21 cellular contexts compared by ENCODE assay signal in genomic region chr1:92926873-92927272, GRCh38. TPM values are rescaled to one million over a fixed set of nuclear protein-coding genes. Genes with fewer than 3 reads are reported as not detected.
A peak's percentile ranks its signal among the peaks of the same experiment; 100 is the strongest.
DNase-seq lines count a peak whose midpoint lies in the region; ATAC-seq, FAIRE-seq and TF ChIP-seq lines count a peak whose summit lies in the region.
"Had no signal": no experiment of that assay in that cellular context is flagged by ENCODE, and none has a peak within 500 bp of the region (broad histone marks: within the 10 kb centered on the region; RNA-seq: fewer than 3 reads in every experiment).

No MANE protein-coding gene starts in this region.

- no peak for TF ChIP-seq CTCF in DOHH2 (IDR thresholded peaks at IDR 0.05; ENCODE audit: low read depth, low read length, poor library complexity, severe bottlenecking)
- no peak for TF ChIP-seq CTCF in OCI-LY7 (conservative IDR thresholded peaks at IDR 0.05; ENCODE audit: low read length)
- TF ChIP-seq CTCF in GM12878 (IDR thresholded peaks at IDR 0.05 in 2 of 3, conservative IDR thresholded peaks at IDR 0.05 in 1 of 3; ENCODE audit: control insufficient read depth in 2 of 3, extremely low read depth in 1 of 3, insufficient read depth in 1 of 3, low read depth in 3 of 3, low read length in 3 of 3), result no peak

- 100% methylated on average over 1 of the region's 1 CpG for WGBS in GM12878 (ENCODE audit: insufficient coverage, insufficient replicate concordance, low lambda C conversion rate, missing lambda C conversion rate)

- no TSS peak for BruUV-seq in OCI-LY7 (replicated peaks; lab: Mats Ljungman, UMichigan)
- BruUV-seq in GM12878 (replicated peaks; lab: Mats Ljungman, UMichigan), result no TSS peak

- H3K4me3 ChIP-seq in DOHH2 (ENCODE audit: low read length) (peak overlapping the region; percentile 31; the same call in 1 of the 2 replicates), OCI-LY7 (ENCODE audit: low read depth, low read length, poor library complexity, severe bottlenecking) (no peak overlapping the region), GM12878 (no peak overlapping the region)
- H3K4me3 ChIP-seq: BLaER1 treated with 17β-estradiol and CSF1 and Interleukin-3, amounts not matched to agents 10 nM and 100 nM had no signal

- no peak overlapping the region for H3K4me3 Mint-ChIP-seq in stimulated activated memory B cell treated with anti-CD40 and anti-IgM and Interleukin-4, amounts not matched to agents 10 μg/mL and 1 μg/mL and 100 μg/mL, for 72 hours
- no peak overlapping the region for H3K4me3 Mint-ChIP-seq in activated naive CD4-positive, alpha-beta T cell treated with anti-CD3 and anti-CD28 coated beads for 36 hours
- H3K4me3 Mint-ChIP-seq: CD8-positive, alpha-beta T cell; HFFc6 had no signal

- ATAC-seq in GM12878 (peak; percentile 29; the same call in 2 of the 3 replicates), GM19463 (IDR thresholded peaks at IDR 0.05; ENCODE audit: unreplicated experiment) (no peak)
- no peak for ATAC-seq in stimulated activated memory B cell treated with anti-CD40 and anti-IgM and Interleukin-4, amounts not matched to agents 10 μg/mL and 1 μg/mL and 100 μg/mL, for 72 hours
- ATAC-seq: CD8-positive, alpha-beta T cell; HCT116 had no signal

- SMC1A ChIA-PET in GM12878 (lab: Charles Lee; ENCODE audit: uncharacterized antibody, unreplicated experiment), result interaction anchor here (0.5 to 3.8 kb wide), 14 partner anchors 9 to 141 kb away, joined by 3 to 20 read pairs (median 4); no protein-coding TSS in a partner anchor

- no peak for TF ChIP-seq RAD21 in GM12878 (IDR thresholded peaks at IDR 0.05; ENCODE audit: insufficient read depth, low read depth, low read length)

- H3K4me1 ChIP-seq in DOHH2 (ENCODE audit: control insufficient read depth, low read length), result peaks cover 56% of the 10 kb centered on the region
- peaks cover 56% of the 10 kb centered on the region for H3K4me1 ChIP-seq in OCI-LY7 (ENCODE audit: insufficient read depth, low read length, poor library complexity, severe bottlenecking)
- H3K4me1 ChIP-seq in GM12878 (ENCODE audit: control insufficient read depth, insufficient read depth, low read length), result peaks cover 34% of the 10 kb centered on the region

- intact Hi-C loops in OCI-LY7 (cut with micrococcal nuclease; ENCODE audit: unreplicated experiment), result no loop called here
- intact Hi-C loops in GM12878 (cut with micrococcal nuclease; ENCODE audit: unreplicated experiment), result no loop called here
- intact Hi-C loops in activated naive CD4-positive, alpha-beta T cell treated with anti-CD3 and anti-CD28 coated beads for 36 hours (cut with micrococcal nuclease), result no loop called here

- no peak for TF ChIP-seq EP300 in GM12878 (IDR thresholded peaks at IDR 0.05; ENCODE audit: borderline replicate concordance in 1 of 2, control insufficient read depth in 1 of 2, low read depth in 2 of 2, low read length in 2 of 2)

- CTCF ChIA-PET in OCI-LY7 (lab: Charles Lee; ENCODE audit: unreplicated experiment), result no interaction called here
- CTCF ChIA-PET in GM12878 (lab: Yijun Ruan, JAX), result interaction anchor here (1.0 to 2.3 kb wide), 9 partner anchors 13 to 152 kb away, joined by 3 to 9 read pairs (median 3); partner anchors contain the start of gene MTF2
- CTCF ChIA-PET in activated naive CD4-positive, alpha-beta T cell treated with anti-CD3 and anti-CD28 coated beads for 36 hours (lab: Charles Lee), result interaction anchor here (1.0 to 1.2 kb wide), 3 partner anchors 14 to 94 kb away, joined by 3 to 4 read pairs (median 3); no protein-coding TSS in a partner anchor

- H3K27me3 Mint-ChIP-seq in stimulated activated memory B cell treated with anti-CD40 and anti-IgM and Interleukin-4, amounts not matched to agents 10 μg/mL and 1 μg/mL and 100 μg/mL, for 72 hours, result no peaks in the 10 kb centered on the region
- H3K27me3 Mint-ChIP-seq in activated naive CD4-positive, alpha-beta T cell treated with anti-CD3 and anti-CD28 coated beads for 36 hours (ENCODE audit: low read depth), result no peaks in the 10 kb centered on the region

- H3K4me1 Mint-ChIP-seq in stimulated activated memory B cell treated with anti-CD40 and anti-IgM and Interleukin-4, amounts not matched to agents 10 μg/mL and 1 μg/mL and 100 μg/mL, for 72 hours, result peaks cover 73% of the 10 kb centered on the region
- peaks cover 21% of the 10 kb centered on the region for H3K4me1 Mint-ChIP-seq in activated naive CD4-positive, alpha-beta T cell treated with anti-CD3 and anti-CD28 coated beads for 36 hours (ENCODE audit: low read depth)

- H3K9ac ChIP-seq in GM12878 (ENCODE audit: control insufficient read depth, insufficient read depth, low read length), result no peak overlapping the region
- H3K9ac ChIP-seq: BLaER1 treated with 17β-estradiol and CSF1 and Interleukin-3, amounts not matched to agents 10 nM and 100 nM had no signal

- POLR2A ChIA-PET in OCI-LY7 (lab: Charles Lee), result interaction anchor here (0.5 to 2.4 kb wide), 12 partner anchors 8 to 664 kb away, joined by 3 to 8 read pairs (median 3); no protein-coding TSS in a partner anchor
- POLR2A ChIA-PET in GM12878 (lab: Charles Lee), result interaction anchor here (0.6 to 1.8 kb wide), 6 partner anchors 13 to 741 kb away, joined by 3 to 5 read pairs (median 4); no protein-coding TSS in a partner anchor

- no peaks in the 10 kb centered on the region; the same call in 1 of the 2 replicates for H3F3A ChIP-seq in DOHH2 (ENCODE audit: control insufficient read depth, insufficient read depth)

- DNase-seq in OCI-LY7 (ENCODE audit: low spot score), result no peak
- DNase-seq in GM12878 (ENCODE audit: low read depth, low spot score), result no peak
- no peak for DNase-seq in NCI-H1105 (lab: John Stamatoyannopoulos, UW)
- DNase-seq in NCI-H2171 (lab: John Stamatoyannopoulos, UW), result no peak
- DNase-seq in activated naive CD4-positive, alpha-beta T cell treated with anti-CD3 and anti-CD28 coated beads for 36 hours, result no peak
- DNase-seq: 8988T; Calu3; CD8-positive, alpha-beta T cell; DMS79 treated with DMSO at 0.1 percent for 48 hours; EL; GOT3; H7; HFFc6; IMR-90 had no signal

- H3K9me3 Mint-ChIP-seq in stimulated activated memory B cell treated with anti-CD40 and anti-IgM and Interleukin-4, amounts not matched to agents 10 μg/mL and 1 μg/mL and 100 μg/mL, for 72 hours, result no peaks in the 10 kb centered on the region
- no peaks in the 10 kb centered on the region for H3K9me3 Mint-ChIP-seq in activated naive CD4-positive, alpha-beta T cell treated with anti-CD3 and anti-CD28 coated beads for 36 hours
- H3K9me3 Mint-ChIP-seq: CD8-positive, alpha-beta T cell; HFFc6 had no signal

- H2AFZ ChIP-seq in OCI-LY7 (ENCODE audit: low read length) (no peak overlapping the region), GM12878 (ENCODE audit: control insufficient read depth, low read depth, low read length) (no peak overlapping the region)

- RAD21 ChIA-PET in GM12878 (lab: Charles Lee; ENCODE audit: unreplicated experiment), result interaction anchor here (1.2 to 2.6 kb wide), 7 partner anchors 9 to 67 kb away, joined by 3 to 10 read pairs (median 5); partner anchors contain the start of gene DIPK1A

- H3K36me3 Mint-ChIP-seq in stimulated activated memory B cell treated with anti-CD40 and anti-IgM and Interleukin-4, amounts not matched to agents 10 μg/mL and 1 μg/mL and 100 μg/mL, for 72 hours, result peaks cover 41% of the 10 kb centered on the region
- peaks cover 6% of the 10 kb centered on the region for H3K36me3 Mint-ChIP-seq in activated naive CD4-positive, alpha-beta T cell treated with anti-CD3 and anti-CD28 coated beads for 36 hours (ENCODE audit: low read depth)

- H3K27ac Mint-ChIP-seq in stimulated activated memory B cell treated with anti-CD40 and anti-IgM and Interleukin-4, amounts not matched to agents 10 μg/mL and 1 μg/mL and 100 μg/mL, for 72 hours, result peak overlapping the region; percentile 59
- H3K27ac Mint-ChIP-seq in activated naive CD4-positive, alpha-beta T cell treated with anti-CD3 and anti-CD28 coated beads for 36 hours, result no peak overlapping the region
- H3K27ac Mint-ChIP-seq: CD8-positive, alpha-beta T cell; HFFc6 had no signal

- TF ChIP-seq POLR2A in GM12878 (IDR thresholded peaks at IDR 0.05; ENCODE audit: low read depth, low read length), result no peak

- H3K4me2 ChIP-seq in DOHH2 (ENCODE audit: low read length), result peak overlapping the region; percentile 44
- H3K4me2 ChIP-seq in OCI-LY7 (ENCODE audit: low read length), result peak overlapping the region; percentile 27
- no peak overlapping the region for H3K4me2 ChIP-seq in GM12878 (ENCODE audit: control insufficient read depth, insufficient read depth)
- H3K4me2 ChIP-seq: BLaER1 treated with 17β-estradiol and CSF1 and Interleukin-3, amounts not matched to agents 10 nM and 100 nM had no signal

- H3K36me3 ChIP-seq in DOHH2 (ENCODE audit: control insufficient read depth, low read length) (peaks cover 3% of the 10 kb centered on the region; the same call in 1 of the 2 replicates), OCI-LY7 (ENCODE audit: insufficient read depth, low read length) (peaks cover 43% of the 10 kb centered on the region), GM12878 (ENCODE audit: control insufficient read depth in 2 of 2, insufficient read depth in 2 of 2, low read length in 1 of 2) (no peaks in the 10 kb centered on the region)
- H3K36me3 ChIP-seq: BLaER1 treated with 17β-estradiol and CSF1 and Interleukin-3, amounts not matched to agents 10 nM and 100 nM had no signal

- H3K27ac ChIP-seq in DOHH2 (ENCODE audit: low read depth, low read length) (no peak overlapping the region), OCI-LY7 (ENCODE audit: low read depth, low read length, poor library complexity, severe bottlenecking) (no peak overlapping the region), GM12878 (ENCODE audit: control insufficient read depth, insufficient read depth) (no peak overlapping the region)
- H3K27ac ChIP-seq: BLaER1 treated with 17β-estradiol and CSF1 and Interleukin-3, amounts not matched to agents 10 nM and 100 nM had no signal

- FAIRE-seq in GM12878 (lab: Jason Lieb, UNC), result no peak
- FAIRE-seq: GM12892, HTR-8/SVneo had no signal

- H3K79me2 ChIP-seq in DOHH2 (ENCODE audit: control insufficient read depth, low read length), result peaks cover 86% of the 10 kb centered on the region
- H3K79me2 ChIP-seq in OCI-LY7 (ENCODE audit: insufficient read depth, low read depth, low read length), result peaks cover 97% of the 10 kb centered on the region
- H3K79me2 ChIP-seq in GM12878 (ENCODE audit: control insufficient read depth, insufficient read depth, low read length), result peaks cover 18% of the 10 kb centered on the region

- H3K9me3 ChIP-seq in DOHH2 (ENCODE audit: control insufficient read depth, insufficient read depth, low read length) (no peaks in the 10 kb centered on the region), OCI-LY7 (ENCODE audit: low read length) (peaks cover 17% of the 10 kb centered on the region; the same call in 1 of the 2 replicates), GM12878 (replicated peaks; ENCODE audit: control insufficient read depth, insufficient read depth, low read length) (no peaks in the 10 kb centered on the region; the same call in 2 of the 3 replicates)
- H3K9me3 ChIP-seq: BLaER1 treated with 17β-estradiol and CSF1 and Interleukin-3, amounts not matched to agents 10 nM and 100 nM had no signal

- in situ Hi-C loops in GM12878 (cut with MboI), result no loop called here

- no peaks in the 10 kb centered on the region for H3K27me3 ChIP-seq in DOHH2 (ENCODE audit: control insufficient read depth, low read length)
- H3K27me3 ChIP-seq in GM12878 (replicated peaks in 1 of 2; ENCODE audit: control insufficient read depth in 2 of 2, insufficient read depth in 2 of 2, low read length in 1 of 2), result no peaks in the 10 kb centered on the region
- H3K27me3 ChIP-seq: BLaER1 treated with 17β-estradiol and CSF1 and Interleukin-3, amounts not matched to agents 10 nM and 100 nM had no signal

- H3K9me2 ChIP-seq in DOHH2 (replicated peaks; ENCODE audit: control insufficient read depth, low read length), result no peaks in the 10 kb centered on the region
- H3K9me2 ChIP-seq in OCI-LY7 (ENCODE audit: insufficient read depth, low read length), result no peaks in the 10 kb centered on the region

- H4K20me1 ChIP-seq in DOHH2 (ENCODE audit: control insufficient read depth, insufficient read depth, low read depth, low read length) (no peaks in the 10 kb centered on the region; the same call in 1 of the 2 replicates), OCI-LY7 (ENCODE audit: insufficient read depth, low read length) (no peaks in the 10 kb centered on the region; the same call in 1 of the 2 replicates), GM12878 (ENCODE audit: control insufficient read depth, insufficient read depth) (no peaks in the 10 kb centered on the region)
- H4K20me1 ChIP-seq: BLaER1 treated with 17β-estradiol and CSF1 and Interleukin-3, amounts not matched to agents 10 nM and 100 nM had no signal

RNA-seq across cellular contexts. Expression of gene DIPK1A, which starts 34.4 kb away (rescaled TPM):
- total RNA-seq in OCI-LY7 (2014; rRNA removed; shearing (Covaris generic)), result 13.0 and 13.5 TPM in 2 replicates
- 25.4 and 26.2 TPM in 2 replicates for total RNA-seq in OCI-LY7 (2022)
- 12.9 and 13.3 TPM in 2 replicates for total RNA-seq in GM12878 (2013; cell fraction: nucleolus; rRNA removed)
- 6.6 and 7.0 TPM in 2 replicates for total RNA-seq in GM12878 (2014; rRNA removed)
- 8.4 and 9.4 TPM in 2 replicates for total RNA-seq in GM12878 (2014; rRNA removed; fragmentation: Illumina TruSeq; extraction: Trizol)
- 8.1 and 9.3 TPM in 2 replicates for total RNA-seq in GM12878 (2021)
- 2.7 TPM for polyA plus RNA-seq in GM12878 (2011; ENCODE audit: low read depth)
- polyA plus RNA-seq in GM12878 (2011; rRNA removed), result 12.0 and 19.7 TPM in 2 replicates
- 3.9 and 5.0 TPM in 2 replicates for polyA plus RNA-seq in GM12878 (2011; cell fraction: cytosol; rRNA removed)
- 4.3 and 4.5 TPM in 2 replicates for polyA plus RNA-seq in GM12878 (2011; cell fraction: nucleus; rRNA removed)
- polyA plus RNA-seq in GM12878 (2012), result 6.6 and 8.6 TPM in 2 replicates
- 12.5 and 16.9 TPM in 2 replicates for polyA plus RNA-seq in GM12878 (2014; fragmentation: Illumina TruSeq; extraction: Trizol)
- polyA plus RNA-seq in GM12878 (2014; fragmentation: Nextera tagmentation; extraction: Ambion mirVana), result 1 to 10 TPM; 9.5 to 9.9 TPM
- polyA plus RNA-seq in GM12878 (2014; rRNA removed), result 4.9 and 5.1 TPM in 2 replicates
- polyA plus RNA-seq in GM12878 (2016; fragmentation: Nextera tagmentation; extraction: Ambion mirVana), result 10 to 100 TPM; 14.6 to 15.0 TPM
- polyA minus RNA-seq in GM12878 (2011; rRNA and poly(A)+ RNA removed), result 8.9 and 12.4 TPM in 2 replicates
- polyA minus RNA-seq in GM12878 (2011; cell fraction: cytosol; rRNA and poly(A)+ RNA removed), result 2.9 and 3.7 TPM in 2 replicates
- polyA minus RNA-seq in GM12878 (2011; cell fraction: nucleus; rRNA and poly(A)+ RNA removed), result 3.4 and 3.7 TPM in 2 replicates
- total RNA-seq in activated naive CD4-positive, alpha-beta T cell treated with anti-CD3 and anti-CD28 coated beads for 36 hours, result 1 to 10 TPM; 4.5 to 5.0 TPM
